ENCODE assay signal across 22 cellular contexts in the genomic region with DNA sequence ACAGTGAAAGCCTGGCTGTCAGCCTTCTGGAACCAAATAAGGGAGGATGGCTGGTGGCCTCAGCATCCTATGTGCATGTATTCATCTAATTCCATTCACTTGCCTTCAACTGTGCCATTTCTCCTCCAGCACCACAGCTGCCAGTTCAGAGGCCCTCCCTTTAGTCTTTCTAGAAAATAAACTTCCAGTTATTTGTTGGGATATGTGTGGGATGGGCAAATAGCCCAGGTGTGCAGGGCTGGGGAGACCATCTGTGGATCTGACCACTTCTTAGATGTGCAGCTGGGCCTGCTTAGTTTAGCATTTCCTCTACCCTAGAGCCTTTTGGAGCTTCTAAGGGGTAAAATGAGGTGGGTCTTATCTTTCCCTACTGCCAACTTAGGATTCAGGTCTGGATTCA.
"Had no signal": no experiment of that assay in that cellular context is flagged by ENCODE, and none has a peak within 500 bp of the region (broad histone marks: within the 10 kb centered on the region; RNA-seq: fewer than 3 reads in every experiment).

No MANE protein-coding gene starts in this region.

- H2AFZ ChIP-seq: hepatocyte had no signal

- H3K4me3 Mint-ChIP-seq: dendritic cell treated with granulocyte-macrophage colony-stimulating factor and Interleukin-4, amounts not matched to agents 40 ng/mL and 50 ng/mL, for 4 days; effector memory CD8-positive, alpha-beta T cell; natural killer cell; stimulated activated memory B cell treated with anti-CD40 and anti-IgM and Interleukin-4, amounts not matched to agents 10 μg/mL and 1 μg/mL and 100 μg/mL, for 72 hours; stimulated activated naive CD8-positive, alpha-beta T cell treated with anti-CD3 and anti-CD28 coated beads, Interleukin-15, Interleukin-2, amounts not matched to agents 100 ng/mL and 50 ng/mL, for 24 hours had no signal

- H3K27ac ChIP-seq: epithelial cell of prostate, gastroesophageal sphincter, hepatocyte, pancreas, testis, tibial nerve, upper lobe of right lung had no signal

- H3K27me3 ChIP-seq: esophagus squamous epithelium, gastroesophageal sphincter, hepatocyte, pancreas, testis, tibial nerve, upper lobe of right lung, vagina had no signal

- H3K36me3 ChIP-seq: esophagus squamous epithelium, pancreas, upper lobe of right lung, vagina had no signal

- H3K4me2 ChIP-seq: hepatocyte had no signal

- H3K27ac Mint-ChIP-seq: dendritic cell treated with granulocyte-macrophage colony-stimulating factor and Interleukin-4, amounts not matched to agents 40 ng/mL and 50 ng/mL, for 4 days; natural killer cell; progenitor cell of endocrine pancreas; stimulated activated memory B cell treated with anti-CD40 and anti-IgM and Interleukin-4, amounts not matched to agents 10 μg/mL and 1 μg/mL and 100 μg/mL, for 72 hours; stimulated activated naive CD8-positive, alpha-beta T cell treated with anti-CD3 and anti-CD28 coated beads, Interleukin-15, Interleukin-2, amounts not matched to agents 100 ng/mL and 50 ng/mL, for 24 hours had no signal

- H3K9me3 ChIP-seq: esophagus squamous epithelium, gastroesophageal sphincter, mucosa of descending colon, pancreas, testis, tibial nerve, upper lobe of right lung, vagina had no signal

- H3K4me1 Mint-ChIP-seq: stimulated activated memory B cell treated with anti-CD40 and anti-IgM and Interleukin-4, amounts not matched to agents 10 μg/mL and 1 μg/mL and 100 μg/mL, for 72 hours had no signal

- H3K9me3 Mint-ChIP-seq: dendritic cell treated with granulocyte-macrophage colony-stimulating factor and Interleukin-4, amounts not matched to agents 40 ng/mL and 50 ng/mL, for 4 days; effector memory CD8-positive, alpha-beta T cell; natural killer cell; stimulated activated memory B cell treated with anti-CD40 and anti-IgM and Interleukin-4, amounts not matched to agents 10 μg/mL and 1 μg/mL and 100 μg/mL, for 72 hours; stimulated activated naive CD8-positive, alpha-beta T cell treated with anti-CD3 and anti-CD28 coated beads, Interleukin-15, Interleukin-2, amounts not matched to agents 100 ng/mL and 50 ng/mL, for 24 hours had no signal

- ATAC-seq: effector memory CD8-positive, alpha-beta T cell; gastroesophageal sphincter; mucosa of descending colon; natural killer cell; pancreas; right cardiac atrium; stimulated activated memory B cell treated with anti-CD40 and anti-IgM and Interleukin-4, amounts not matched to agents 10 μg/mL and 1 μg/mL and 100 μg/mL, for 72 hours; upper lobe of right lung had no signal

- H3K27me3 Mint-ChIP-seq: dendritic cell treated with granulocyte-macrophage colony-stimulating factor and Interleukin-4, amounts not matched to agents 40 ng/mL and 50 ng/mL, for 4 days; effector memory CD8-positive, alpha-beta T cell; progenitor cell of endocrine pancreas; stimulated activated memory B cell treated with anti-CD40 and anti-IgM and Interleukin-4, amounts not matched to agents 10 μg/mL and 1 μg/mL and 100 μg/mL, for 72 hours; stimulated activated naive CD8-positive, alpha-beta T cell treated with anti-CD3 and anti-CD28 coated beads, Interleukin-15, Interleukin-2, amounts not matched to agents 100 ng/mL and 50 ng/mL, for 24 hours had no signal

- H3K4me3 ChIP-seq: esophagus squamous epithelium, gastroesophageal sphincter, hepatocyte, mucosa of descending colon, pancreas, testis, tibial nerve, upper lobe of right lung, vagina had no signal

- DNase-seq: effector memory CD8-positive, alpha-beta T cell; esophagus squamous epithelium; foreskin fibroblast; head of caudate nucleus; kidney glomerular epithelial cell; mucosa of descending colon; natural killer cell; occipital lobe; pancreas; right cardiac atrium; stimulated activated CD4-positive, alpha-beta T cell treated with anti-CD3 and anti-CD28 coated beads, Interleukin-4, amount 100 ng/mL, for 1 hour; testis; upper lobe of right lung had no signal

- H3K4me1 ChIP-seq: pancreas had no signal
